In the genomic region with DNA sequence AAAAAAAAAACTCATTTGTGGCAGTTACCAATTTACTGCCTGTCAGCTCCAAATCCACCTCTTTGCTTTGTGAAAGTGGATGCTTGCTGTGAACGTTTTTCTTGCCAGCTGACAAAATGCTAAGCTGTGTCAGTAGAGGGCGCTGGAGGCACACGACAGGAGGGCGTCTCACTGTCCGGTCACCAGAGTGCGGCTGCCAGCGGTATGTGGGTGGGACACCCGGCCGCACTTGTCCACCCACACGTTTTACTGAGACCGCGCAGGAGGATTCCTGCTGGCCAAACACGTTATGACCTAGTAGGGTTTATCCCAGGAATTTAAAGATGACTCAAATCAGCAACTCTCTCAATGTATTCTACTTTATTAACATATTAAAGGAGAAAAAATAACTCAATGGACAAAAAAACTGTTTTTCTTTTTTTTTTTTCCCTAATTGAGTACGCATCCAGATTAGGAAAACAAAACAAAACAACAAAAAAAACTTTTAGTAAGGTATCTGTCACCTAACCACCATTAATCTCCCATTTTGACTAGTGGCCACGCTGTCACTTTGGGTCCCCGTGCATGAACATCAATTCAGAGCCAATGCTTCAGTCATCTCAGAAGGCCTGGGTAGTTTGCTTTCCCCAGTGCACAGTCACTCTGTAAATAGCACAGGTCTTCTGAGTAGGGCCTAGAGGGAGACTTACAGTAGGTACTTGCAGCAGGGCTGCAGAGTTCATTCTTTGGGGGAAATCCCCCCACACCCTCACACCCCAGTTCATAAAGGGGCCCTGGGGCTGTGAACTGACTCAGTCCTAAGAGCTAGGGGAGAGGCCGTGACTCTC, we compare ENCODE assay signal across 1 cellular context.
TF ChIP-seq lines count a peak whose summit lies in the region.

No MANE protein-coding gene starts in this region.

TF ChIP-seq in GM12878, 131 proteins besides CTCF, POLR2A, EP300 and RAD21 (continued from another document):
- TF ChIP-seq, protein P1, sequence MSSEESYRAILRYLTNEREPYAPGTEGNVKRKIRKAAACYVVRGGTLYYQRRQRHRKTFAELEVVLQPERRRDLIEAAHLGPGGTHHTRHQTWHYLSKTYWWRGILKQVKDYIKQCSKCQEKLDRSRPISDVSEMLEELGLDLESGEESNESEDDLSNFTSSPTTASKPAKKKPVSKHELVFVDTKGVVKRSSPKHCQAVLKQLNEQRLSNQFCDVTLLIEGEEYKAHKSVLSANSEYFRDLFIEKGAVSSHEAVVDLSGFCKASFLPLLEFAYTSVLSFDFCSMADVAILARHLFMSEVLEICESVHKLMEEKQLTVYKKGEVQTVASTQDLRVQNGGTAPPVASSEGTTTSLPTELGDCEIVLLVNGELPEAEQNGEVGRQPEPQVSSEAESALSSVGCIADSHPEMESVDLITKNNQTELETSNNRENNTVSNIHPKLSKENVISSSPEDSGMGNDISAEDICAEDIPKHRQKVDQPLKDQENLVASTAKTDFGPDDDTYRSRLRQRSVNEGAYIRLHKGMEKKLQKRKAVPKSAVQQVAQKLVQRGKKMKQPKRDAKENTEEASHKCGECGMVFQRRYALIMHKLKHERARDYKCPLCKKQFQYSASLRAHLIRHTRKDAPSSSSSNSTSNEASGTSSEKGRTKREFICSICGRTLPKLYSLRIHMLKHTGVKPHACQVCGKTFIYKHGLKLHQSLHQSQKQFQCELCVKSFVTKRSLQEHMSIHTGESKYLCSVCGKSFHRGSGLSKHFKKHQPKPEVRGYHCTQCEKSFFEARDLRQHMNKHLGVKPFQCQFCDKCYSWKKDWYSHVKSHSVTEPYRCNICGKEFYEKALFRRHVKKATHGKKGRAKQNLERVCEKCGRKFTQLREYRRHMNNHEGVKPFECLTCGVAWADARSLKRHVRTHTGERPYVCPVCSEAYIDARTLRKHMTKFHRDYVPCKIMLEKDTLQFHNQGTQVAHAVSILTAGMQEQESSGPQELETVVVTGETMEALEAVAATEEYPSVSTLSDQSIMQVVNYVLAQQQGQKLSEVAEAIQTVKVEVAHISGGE (CRISPR knock-in tag; IDR thresholded peaks at IDR 0.05), result no peak
- 0 out of 2 replicates have a peak, but pooled peaks have one; percentile 11 for TF ChIP-seq MEF2A (IDR thresholded peaks at IDR 0.05; ENCODE audit: insufficient read depth, low read depth, low read length)
- TF ChIP-seq ZNF622 (IDR thresholded peaks at IDR 0.05), result no peak
- TF ChIP-seq SUPT20H (IDR thresholded peaks at IDR 0.05; ENCODE audit: borderline replicate concordance, control insufficient read depth, low read depth, low read length), result no peak
- TF ChIP-seq, protein P2, sequence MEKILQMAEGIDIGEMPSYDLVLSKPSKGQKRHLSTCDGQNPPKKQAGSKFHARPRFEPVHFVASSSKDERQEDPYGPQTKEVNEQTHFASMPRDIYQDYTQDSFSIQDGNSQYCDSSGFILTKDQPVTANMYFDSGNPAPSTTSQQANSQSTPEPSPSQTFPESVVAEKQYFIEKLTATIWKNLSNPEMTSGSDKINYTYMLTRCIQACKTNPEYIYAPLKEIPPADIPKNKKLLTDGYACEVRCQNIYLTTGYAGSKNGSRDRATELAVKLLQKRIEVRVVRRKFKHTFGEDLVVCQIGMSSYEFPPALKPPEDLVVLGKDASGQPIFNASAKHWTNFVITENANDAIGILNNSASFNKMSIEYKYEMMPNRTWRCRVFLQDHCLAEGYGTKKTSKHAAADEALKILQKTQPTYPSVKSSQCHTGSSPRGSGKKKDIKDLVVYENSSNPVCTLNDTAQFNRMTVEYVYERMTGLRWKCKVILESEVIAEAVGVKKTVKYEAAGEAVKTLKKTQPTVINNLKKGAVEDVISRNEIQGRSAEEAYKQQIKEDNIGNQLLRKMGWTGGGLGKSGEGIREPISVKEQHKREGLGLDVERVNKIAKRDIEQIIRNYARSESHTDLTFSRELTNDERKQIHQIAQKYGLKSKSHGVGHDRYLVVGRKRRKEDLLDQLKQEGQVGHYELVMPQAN (conservative IDR thresholded peaks at IDR 0.05), result no peak
- TF ChIP-seq, protein P3, sequence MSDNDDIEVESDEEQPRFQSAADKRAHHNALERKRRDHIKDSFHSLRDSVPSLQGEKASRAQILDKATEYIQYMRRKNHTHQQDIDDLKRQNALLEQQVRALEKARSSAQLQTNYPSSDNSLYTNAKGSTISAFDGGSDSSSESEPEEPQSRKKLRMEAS (IDR thresholded peaks at IDR 0.05; ENCODE audit: low read depth, low read length), result no peak
- no peak for TF ChIP-seq ZSCAN29 (IDR thresholded peaks at IDR 0.05)
- peak; percentile 57 for TF ChIP-seq CREB1 (IDR thresholded peaks at IDR 0.05; ENCODE audit: low read depth)
- TF ChIP-seq CREM (IDR thresholded peaks at IDR 0.05; ENCODE audit: low read depth), result peak; percentile 37; the same call in 1 of the 2 replicates
- peak; percentile 52; the same call in 1 of the 2 replicates for TF ChIP-seq STAT1 (conservative IDR thresholded peaks at IDR 0.05)
- no peak for TF ChIP-seq BACH1 (IDR thresholded peaks at IDR 0.05; ENCODE audit: borderline replicate concordance)
- TF ChIP-seq JUND (IDR thresholded peaks at IDR 0.05; ENCODE audit: low read depth, low read length), result no peak
- TF ChIP-seq RFX5 (IDR thresholded peaks at IDR 0.05; ENCODE audit: low read depth, low read length), result no peak
- TF ChIP-seq, protein P4, sequence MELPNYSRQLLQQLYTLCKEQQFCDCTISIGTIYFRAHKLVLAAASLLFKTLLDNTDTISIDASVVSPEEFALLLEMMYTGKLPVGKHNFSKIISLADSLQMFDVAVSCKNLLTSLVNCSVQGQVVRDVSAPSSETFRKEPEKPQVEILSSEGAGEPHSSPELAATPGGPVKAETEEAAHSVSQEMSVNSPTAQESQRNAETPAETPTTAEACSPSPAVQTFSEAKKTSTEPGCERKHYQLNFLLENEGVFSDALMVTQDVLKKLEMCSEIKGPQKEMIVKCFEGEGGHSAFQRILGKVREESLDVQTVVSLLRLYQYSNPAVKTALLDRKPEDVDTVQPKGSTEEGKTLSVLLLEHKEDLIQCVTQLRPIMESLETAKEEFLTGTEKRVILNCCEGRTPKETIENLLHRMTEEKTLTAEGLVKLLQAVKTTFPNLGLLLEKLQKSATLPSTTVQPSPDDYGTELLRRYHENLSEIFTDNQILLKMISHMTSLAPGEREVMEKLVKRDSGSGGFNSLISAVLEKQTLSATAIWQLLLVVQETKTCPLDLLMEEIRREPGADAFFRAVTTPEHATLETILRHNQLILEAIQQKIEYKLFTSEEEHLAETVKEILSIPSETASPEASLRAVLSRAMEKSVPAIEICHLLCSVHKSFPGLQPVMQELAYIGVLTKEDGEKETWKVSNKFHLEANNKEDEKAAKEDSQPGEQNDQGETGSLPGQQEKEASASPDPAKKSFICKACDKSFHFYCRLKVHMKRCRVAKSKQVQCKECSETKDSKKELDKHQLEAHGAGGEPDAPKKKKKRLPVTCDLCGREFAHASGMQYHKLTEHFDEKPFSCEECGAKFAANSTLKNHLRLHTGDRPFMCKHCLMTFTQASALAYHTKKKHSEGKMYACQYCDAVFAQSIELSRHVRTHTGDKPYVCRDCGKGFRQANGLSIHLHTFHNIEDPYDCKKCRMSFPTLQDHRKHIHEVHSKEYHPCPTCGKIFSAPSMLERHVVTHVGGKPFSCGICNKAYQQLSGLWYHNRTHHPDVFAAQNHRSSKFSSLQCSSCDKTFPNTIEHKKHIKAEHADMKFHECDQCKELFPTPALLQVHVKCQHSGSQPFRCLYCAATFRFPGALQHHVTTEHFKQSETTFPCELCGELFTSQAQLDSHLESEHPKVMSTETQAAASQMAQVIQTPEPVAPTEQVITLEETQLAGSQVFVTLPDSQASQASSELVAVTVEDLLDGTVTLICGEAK (IDR thresholded peaks at IDR 0.05; ENCODE audit: borderline replicate concordance), result no peak
- TF ChIP-seq RUNX3 (IDR thresholded peaks at IDR 0.05; ENCODE audit: low read length), result peak; percentile 74
- TF ChIP-seq SPI1 (IDR thresholded peaks at IDR 0.05; ENCODE audit: borderline replicate concordance, insufficient read depth, low read depth, low read length), result no peak
- TF ChIP-seq, protein P5, sequence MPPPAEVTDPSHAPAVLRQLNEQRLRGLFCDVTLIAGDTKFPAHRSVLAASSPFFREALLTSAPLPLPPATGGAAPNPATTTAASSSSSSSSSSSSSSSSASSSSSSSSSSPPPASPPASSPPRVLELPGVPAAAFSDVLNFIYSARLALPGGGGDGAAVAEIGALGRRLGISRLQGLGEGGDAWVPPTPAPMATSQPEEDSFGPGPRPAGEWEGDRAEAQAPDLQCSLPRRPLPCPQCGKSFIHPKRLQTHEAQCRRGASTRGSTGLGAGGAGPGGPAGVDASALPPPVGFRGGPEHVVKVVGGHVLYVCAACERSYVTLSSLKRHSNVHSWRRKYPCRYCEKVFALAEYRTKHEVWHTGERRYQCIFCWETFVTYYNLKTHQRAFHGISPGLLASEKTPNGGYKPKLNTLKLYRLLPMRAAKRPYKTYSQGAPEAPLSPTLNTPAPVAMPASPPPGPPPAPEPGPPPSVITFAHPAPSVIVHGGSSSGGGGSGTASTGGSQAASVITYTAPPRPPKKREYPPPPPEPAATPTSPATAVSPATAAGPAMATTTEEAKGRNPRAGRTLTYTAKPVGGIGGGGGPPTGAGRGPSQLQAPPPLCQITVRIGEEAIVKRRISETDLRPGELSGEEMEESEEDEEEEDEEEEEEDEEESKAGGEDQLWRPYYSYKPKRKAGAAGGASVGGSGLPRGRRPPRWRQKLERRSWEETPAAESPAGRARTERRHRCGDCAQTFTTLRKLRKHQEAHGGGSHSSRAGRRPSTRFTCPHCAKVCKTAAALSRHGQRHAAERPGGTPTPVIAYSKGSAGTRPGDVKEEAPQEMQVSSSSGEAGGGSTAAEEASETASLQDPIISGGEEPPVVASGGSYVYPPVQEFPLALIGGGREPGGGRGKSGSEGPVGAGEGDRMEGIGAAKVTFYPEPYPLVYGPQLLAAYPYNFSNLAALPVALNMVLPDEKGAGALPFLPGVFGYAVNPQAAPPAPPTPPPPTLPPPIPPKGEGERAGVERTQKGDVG (CRISPR knock-in tag; IDR thresholded peaks at IDR 0.05), result no peak
- peak; percentile 69 for TF ChIP-seq FOXM1 (IDR thresholded peaks at IDR 0.05; ENCODE audit: low read depth, low read length)
- TF ChIP-seq, protein P6, sequence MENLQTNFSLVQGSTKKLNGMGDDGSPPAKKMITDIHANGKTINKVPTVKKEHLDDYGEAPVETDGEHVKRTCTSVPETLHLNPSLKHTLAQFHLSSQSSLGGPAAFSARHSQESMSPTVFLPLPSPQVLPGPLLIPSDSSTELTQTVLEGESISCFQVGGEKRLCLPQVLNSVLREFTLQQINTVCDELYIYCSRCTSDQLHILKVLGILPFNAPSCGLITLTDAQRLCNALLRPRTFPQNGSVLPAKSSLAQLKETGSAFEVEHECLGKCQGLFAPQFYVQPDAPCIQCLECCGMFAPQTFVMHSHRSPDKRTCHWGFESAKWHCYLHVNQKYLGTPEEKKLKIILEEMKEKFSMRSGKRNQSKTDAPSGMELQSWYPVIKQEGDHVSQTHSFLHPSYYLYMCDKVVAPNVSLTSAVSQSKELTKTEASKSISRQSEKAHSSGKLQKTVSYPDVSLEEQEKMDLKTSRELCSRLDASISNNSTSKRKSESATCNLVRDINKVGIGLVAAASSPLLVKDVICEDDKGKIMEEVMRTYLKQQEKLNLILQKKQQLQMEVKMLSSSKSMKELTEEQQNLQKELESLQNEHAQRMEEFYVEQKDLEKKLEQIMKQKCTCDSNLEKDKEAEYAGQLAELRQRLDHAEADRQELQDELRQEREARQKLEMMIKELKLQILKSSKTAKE (IDR thresholded peaks at IDR 0.05; ENCODE audit: low read depth, poor library complexity, severe bottlenecking), result no peak
- no peak for TF ChIP-seq MYB (IDR thresholded peaks at IDR 0.05; ENCODE audit: borderline replicate concordance, low read depth, low read length)
- no peak for TF ChIP-seq SP1 (IDR thresholded peaks at IDR 0.05; ENCODE audit: low read depth, low read length)
